ENCODE assay signal across 8 cellular contexts in the genomic region with DNA sequence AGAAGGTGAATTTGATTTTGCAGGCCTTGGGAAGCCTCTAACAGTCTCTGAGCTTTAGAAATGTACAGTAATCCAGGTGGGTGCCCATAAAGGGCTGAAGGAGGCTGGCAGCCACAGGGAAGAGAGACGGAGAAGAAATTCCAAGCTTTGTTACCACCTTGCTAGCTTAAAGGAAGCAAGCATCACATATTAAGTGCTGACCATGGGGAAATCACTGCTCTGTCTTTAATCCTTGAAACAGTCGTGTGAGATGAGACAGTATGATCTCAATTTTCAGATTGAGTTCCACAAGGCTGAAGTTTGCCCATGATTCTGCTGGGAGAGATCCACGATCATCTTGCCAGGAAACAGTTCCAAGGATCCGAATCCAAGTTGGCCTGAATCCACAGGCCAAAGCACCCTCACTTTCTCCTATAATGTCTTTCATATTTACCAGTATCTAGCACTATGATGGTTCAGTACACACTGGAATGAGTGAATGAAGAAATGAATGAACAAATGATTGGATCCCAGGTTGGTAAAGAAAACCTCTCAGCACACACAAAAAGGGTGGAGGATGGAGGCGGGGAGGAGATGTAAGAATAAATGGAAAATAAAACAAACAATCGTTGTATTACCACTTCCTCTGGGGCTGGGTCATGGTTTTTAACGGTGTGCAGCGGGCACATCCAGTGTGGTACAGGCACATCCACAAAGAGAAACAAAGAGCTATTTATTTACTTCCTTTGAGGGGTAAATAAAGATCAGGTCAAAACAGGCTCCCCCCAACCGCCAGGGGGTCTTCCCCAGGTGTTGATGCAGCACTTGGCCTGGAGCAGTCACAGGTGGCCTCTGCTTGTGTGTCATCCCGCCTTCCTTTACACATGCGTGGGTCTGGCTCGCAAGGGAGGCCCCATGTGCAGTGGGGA. TPM values are rescaled to one million over a fixed set of nuclear protein-coding genes. Genes with fewer than 3 reads are reported as not detected.
DNase-seq lines count a peak whose midpoint lies in the region; ATAC-seq and TF ChIP-seq lines count a peak whose summit lies in the region.

No MANE protein-coding gene starts in this region.

- H3K27me3 ChIP-seq in aorta (ENCODE audit: control insufficient read depth in 1 of 2, insufficient read depth in 2 of 2, low read length in 1 of 2) (no peaks in the 10 kb centered on the region), ovary (no peaks in the 10 kb centered on the region)

- H3K9me3 ChIP-seq in aorta (ENCODE audit: control insufficient read depth, low read length) (no peaks in the 10 kb centered on the region), ovary (no peaks in the 10 kb centered on the region)

- no peak for TF ChIP-seq EP300 in ovary (IDR thresholded peaks at IDR 0.05)

- peaks cover 76% of the 10 kb centered on the region for H3K4me1 Mint-ChIP-seq in activated CD4-positive, alpha-beta memory T cell treated with anti-CD3 and anti-CD28 coated beads for 36 hours (ENCODE audit: low read depth)

- POLR2A ChIA-PET in activated CD4-positive, alpha-beta memory T cell treated with anti-CD3 and anti-CD28 coated beads for 36 hours (lab: Charles Lee) = interaction anchor here (0.6 to 1.8 kb wide), 14 partner anchors 9 to 235 kb away, joined by 3 to 17 read pairs (median 4); a partner anchor contains a TSS

- H3K36me3 ChIP-seq in aorta (ENCODE audit: control insufficient read depth in 1 of 2, insufficient read depth in 2 of 2, low read length in 1 of 2) (no peaks in the 10 kb centered on the region), ovary (no peaks in the 10 kb centered on the region)

- CTCF ChIA-PET in activated CD4-positive, alpha-beta memory T cell treated with anti-CD3 and anti-CD28 coated beads for 36 hours (lab: Charles Lee) = interaction anchor here (1.3 to 1.9 kb wide), 6 partner anchors 9 to 101 kb away, joined by 3 to 8 read pairs (median 6); a partner anchor contains a TSS

- H3K27ac ChIP-seq in aorta (ENCODE audit: low read depth in 1 of 2, low read length in 2 of 2) (no peak overlapping the region), ovary (no peak overlapping the region)

- H3K4me1 ChIP-seq in aorta (ENCODE audit: control insufficient read depth in 1 of 2, insufficient read depth in 2 of 2, low read length in 2 of 2) (no peaks in the 10 kb centered on the region), ovary (ENCODE audit: insufficient read depth) (peaks cover 7% of the 10 kb centered on the region)

- peaks cover 34% of the 10 kb centered on the region for H3K36me3 Mint-ChIP-seq in activated CD4-positive, alpha-beta memory T cell treated with anti-CD3 and anti-CD28 coated beads for 36 hours

- peaks cover 6% of the 10 kb centered on the region for H3K9me3 Mint-ChIP-seq in activated CD4-positive, alpha-beta memory T cell treated with anti-CD3 and anti-CD28 coated beads for 36 hours

- TF ChIP-seq CTCF in ovary (IDR thresholded peaks at IDR 0.05) = no peak

- DNase-seq in stimulated activated CD4-positive, alpha-beta T cell treated with anti-CD3 and anti-CD28 coated beads, Interleukin-12 subunit alpha, Interleukin-12 subunit beta, amount 100 ng/mL, for 24 hours (ENCODE audit: low read depth in 2 of 2) = peak; percentile 49 to 57
- DNase-seq in stimulated activated CD4-positive, alpha-beta T cell treated with anti-CD3 and anti-CD28 coated beads, Interleukin-2, amount 100 ng/mL, for 48 hours = no peak
- peak; percentile 86 for DNase-seq in activated CD4-positive, alpha-beta memory T cell treated with anti-CD3 and anti-CD28 coated beads for 36 hours
- DNase-seq in left ventricle myocardium superior (no peak), aorta (peak; percentile 37 to 70), ovary (no peak), NCI-H1694 (lab: John Stamatoyannopoulos, UW) (no peak)

- H3K27me3 Mint-ChIP-seq in activated CD4-positive, alpha-beta memory T cell treated with anti-CD3 and anti-CD28 coated beads for 36 hours = no peaks in the 10 kb centered on the region

- H3K27ac Mint-ChIP-seq in activated CD4-positive, alpha-beta memory T cell treated with anti-CD3 and anti-CD28 coated beads for 36 hours = peak overlapping the region; percentile 97

- intact Hi-C loops in activated CD4-positive, alpha-beta memory T cell treated with anti-CD3 and anti-CD28 coated beads for 36 hours (cut with micrococcal nuclease) = loop anchor here (1.0 to 2.0 kb wide), 5 partner anchors 9 to 64 kb away; no protein-coding TSS in a partner anchor
- intact Hi-C loops in left ventricle myocardium superior (cut with micrococcal nuclease) = no loop called here
- intact Hi-C loops in aorta (cut with DNase I) = no loop called here
- intact Hi-C loops in ovary (cut with DNase I) = no loop called here

- H3K4me3 ChIP-seq in aorta (ENCODE audit: low read length in 2 of 2) (no peak overlapping the region), ovary (no peak overlapping the region)

- WGBS in aorta, 2 donors = 55 to 57% methylated on average over 12 of the region's 12 CpGs
- 57 to 68% (median 62%) methylated on average over 12 of the region's 12 CpGs for WGBS in ovary, 3 donors

- H3K4me3 Mint-ChIP-seq in activated CD4-positive, alpha-beta memory T cell treated with anti-CD3 and anti-CD28 coated beads for 36 hours = peak overlapping the region; percentile 57

- ATAC-seq in left ventricle myocardium superior = peak; percentile 42
- peak; percentile 28 for ATAC-seq in aorta (ENCODE audit: low FRiP score)
- ATAC-seq in HG02870 (IDR thresholded peaks at IDR 0.05; ENCODE audit: unreplicated experiment) = no peak

- TF ChIP-seq POLR2A in ovary (IDR thresholded peaks at IDR 0.05) = no peak

RNA-seq across cellular contexts. Expression of a gene that starts 28.2 kb away (rescaled TPM):
- total RNA-seq in activated CD4-positive, alpha-beta memory T cell treated with anti-CD3 and anti-CD28 coated beads for 36 hours = 10 to 100 TPM; 57.7 to 58.7 TPM
- 32.2 TPM for total RNA-seq in left ventricle myocardium superior
- total RNA-seq in aorta = 10 to 100 TPM; 24.2 to 28.6 TPM
- polyA plus RNA-seq in aorta = 10 to 100 TPM; 14.7 to 15.0 TPM
- total RNA-seq in ovary = 10 to 100 TPM in 6 of 7 donors, 1 to 10 TPM in 1; 9.8 to 21.3 (median 18.4) TPM
- 1 to 10 TPM; 9.2 to 9.6 TPM for polyA plus RNA-seq in ovary

Comparison
In these comparisons a context has a peak if more than half of its experiments do, and no peak if none do; other contexts are left out.
1. DNase-seq: peak in stimulated activated CD4-positive, alpha-beta T cell treated with anti-CD3 and anti-CD28 coated beads, Interleukin-12 subunit alpha, Interleukin-12 subunit beta, amount 100 ng/mL, for 24 hours (2 of 2), activated CD4-positive, alpha-beta memory T cell treated with anti-CD3 and anti-CD28 coated beads for 36 hours (single experiment) and aorta (2 of 2); none in stimulated activated CD4-positive, alpha-beta T cell treated with anti-CD3 and anti-CD28 coated beads, Interleukin-2, amount 100 ng/mL, for 48 hours (0 of 2), left ventricle myocardium superior (single experiment), ovary (0 of 5) and NCI-H1694 (single experiment).